Comparison of ENCODE assay signal across 8 cellular contexts in genomic region chr1:43358746-43359693, GRCh38. TPM values are rescaled to one million over a fixed set of nuclear protein-coding genes. Genes with fewer than 3 reads are reported as not detected.
DNase-seq lines count a peak whose midpoint lies in the region; ATAC-seq, FAIRE-seq and TF ChIP-seq lines count a peak whose summit lies in the region.

TSS of gene CDC20 (plus strand) at chr1:43358981. CDS start at chr1:43359216, 235 bp downstream.

- no peak for TF ChIP-seq POLR2A in endothelial cell of umbilical vein (IDR thresholded peaks at IDR 0.05; ENCODE audit: low read depth, low read length)

- H3K4me3 ChIP-seq in OCI-LY7 (ENCODE audit: low read depth, low read length, poor library complexity, severe bottlenecking): peak within 1 kb of the TSS; percentile 99
- peak within 1 kb of the TSS; percentile 57 to 84 (median 80) for H3K4me3 ChIP-seq in endothelial cell of umbilical vein (replicated peaks in 1 of 3; ENCODE audit: insufficient read depth in 1 of 3, low read depth in 1 of 3, low read length in 3 of 3)

- H3K4me1 ChIP-seq in OCI-LY7 (ENCODE audit: insufficient read depth, low read length, poor library complexity, severe bottlenecking) (peaks cover 32% of the 10 kb centered on the region), endothelial cell of umbilical vein (ENCODE audit: control insufficient read depth, extremely low read depth, insufficient read depth, low read length) (peaks cover 38% of the 10 kb centered on the region)

- DNase-seq in D721Med (ENCODE audit: insufficient read length, low spot score) (peak; percentile 91), HuH-7.5 (ENCODE audit: low spot score) (peak; percentile 81), OCI-LY7 (ENCODE audit: low spot score) (peak; percentile 98), activated T-cell treated with anti-CD3 and anti-CD28 coated beads for 1 hour (ENCODE audit: low read depth) (peak; percentile 96), endothelial cell of umbilical vein (ENCODE audit: low read depth, low spot score) (peak; percentile 98), middle frontal gyrus (ENCODE audit: extremely low spot score, low spot score) (peak; percentile 96)
- DNase-seq in stimulated activated CD8-positive, alpha-beta memory T cell treated with anti-CD3 and anti-CD28 coated beads, Interleukin-2, amount 100 ng/mL, for 48 hours (ENCODE audit: low read depth in 2 of 2): peak; percentile 99

- FAIRE-seq in D721Med (lab: Jason Lieb, UNC) (no peak), endothelial cell of umbilical vein (lab: Jason Lieb, UNC) (peak; percentile 97)

- H3K9me3 ChIP-seq in OCI-LY7 (ENCODE audit: low read length) (no peaks in the 10 kb centered on the region), endothelial cell of umbilical vein (replicated peaks; ENCODE audit: control insufficient read depth, insufficient read depth, low read length) (no peaks in the 10 kb centered on the region)

- H3K79me2 ChIP-seq in OCI-LY7 (ENCODE audit: insufficient read depth, low read depth, low read length): peaks cover 28% of the 10 kb centered on the region
- H3K79me2 ChIP-seq in endothelial cell of umbilical vein (ENCODE audit: control insufficient read depth, insufficient read depth, low read length): peaks cover 36% of the 10 kb centered on the region

- CTCF ChIA-PET in OCI-LY7 (lab: Charles Lee; ENCODE audit: unreplicated experiment): interaction anchor here (0.7 kb wide), 1 partner anchor 132 kb away, joined by 3 read pairs; no protein-coding TSS in a partner anchor
- CTCF ChIA-PET in endothelial cell of umbilical vein (lab: Charles Lee): interaction anchor here (0.8 to 2.8 kb wide), 20 partner anchors 10 to 151 kb away, joined by 3 to 19 read pairs (median 4); partner anchors contain the start of genes MED8 and SZT2

- H3K9me2 ChIP-seq in OCI-LY7 (ENCODE audit: insufficient read depth, low read length): no peaks in the 10 kb centered on the region

- POLR2A ChIA-PET in OCI-LY7 (lab: Charles Lee) (interaction anchor here (0.6 to 2.2 kb wide), 5 partner anchors 9 to 154 kb away, joined by 3 to 11 read pairs (median 4); partner anchors contain the start of gene ELOVL1), endothelial cell of umbilical vein (lab: Charles Lee) (interaction anchor here (0.6 to 1.6 kb wide), 5 partner anchors 9 to 182 kb away, joined by 3 to 6 read pairs (median 4); partner anchors contain the start of genes ELOVL1 and HYI)

- peak; percentile 91 for ATAC-seq in GM21526 (IDR thresholded peaks at IDR 0.05; ENCODE audit: low FRiP score, unreplicated experiment)

- TF ChIP-seq CTCF in D721Med (IDR thresholded peaks at IDR 0.05; ENCODE audit: insufficient read depth, missing control alignments) (no peak), OCI-LY7 (conservative IDR thresholded peaks at IDR 0.05; ENCODE audit: low read length) (no peak), endothelial cell of umbilical vein (IDR thresholded peaks at IDR 0.05; ENCODE audit: extremely low read depth in 1 of 2, insufficient read depth in 1 of 2, low read depth in 1 of 2, low read length in 2 of 2) (no peak)

- H3K27ac ChIP-seq in OCI-LY7 (ENCODE audit: low read depth, low read length, poor library complexity, severe bottlenecking) (peak within 1 kb of the TSS; percentile 76), endothelial cell of umbilical vein (ENCODE audit: insufficient read depth, low read depth, low read length) (peak within 1 kb of the TSS; percentile 80)

- H3K4me2 ChIP-seq in OCI-LY7 (ENCODE audit: low read length) (peak within 1 kb of the TSS; percentile 96), endothelial cell of umbilical vein (ENCODE audit: insufficient read depth, low read length) (peak within 1 kb of the TSS; percentile 92)

- intact Hi-C loops in OCI-LY7 (cut with micrococcal nuclease; ENCODE audit: unreplicated experiment): loop anchor here (1.0 kb wide), 2 partner anchors 9 to 121 kb away; partner anchors contain the start of gene ELOVL1
- intact Hi-C loops in endothelial cell of umbilical vein (cut with micrococcal nuclease): loop anchor here (1.0 to 2.0 kb wide), 4 partner anchors 8 to 120 kb away; partner anchors contain the start of gene TIE1

- H4K20me1 ChIP-seq in OCI-LY7 (ENCODE audit: insufficient read depth, low read length) (peaks cover 4% of the 10 kb centered on the region; the same call in 1 of the 2 replicates), endothelial cell of umbilical vein (replicated peaks; ENCODE audit: control insufficient read depth, extremely low read depth, insufficient read depth, low read length) (no peaks in the 10 kb centered on the region)

- no peaks in the 10 kb centered on the region for H3K9me1 ChIP-seq in endothelial cell of umbilical vein (replicated peaks; ENCODE audit: control insufficient read depth, extremely low read depth, insufficient read depth, low read length)

- peak within 1 kb of the TSS; percentile 87 for H3K9ac ChIP-seq in endothelial cell of umbilical vein (replicated peaks; ENCODE audit: extremely low read depth, insufficient read depth, low read length)

- H3K36me3 ChIP-seq in OCI-LY7 (ENCODE audit: insufficient read depth, low read length): peaks cover 51% of the 10 kb centered on the region
- H3K36me3 ChIP-seq in endothelial cell of umbilical vein (ENCODE audit: control insufficient read depth in 2 of 2, extremely low read depth in 1 of 2, insufficient read depth in 2 of 2, low read length in 2 of 2): peaks cover 5 to 12% of the 10 kb centered on the region in 2 experiments

- no TSS peak for BruUV-seq in OCI-LY7 (replicated peaks; lab: Mats Ljungman, UMichigan)
- BruUV-seq in endothelial cell of umbilical vein (replicated peaks; lab: Mats Ljungman, UMichigan): TSS peak; percentile 63

- H2AFZ ChIP-seq in OCI-LY7 (ENCODE audit: low read length) (peak within 1 kb of the TSS; percentile 82), endothelial cell of umbilical vein (ENCODE audit: low read depth, low read length) (peak within 1 kb of the TSS; percentile 88)

- H3K27me3 ChIP-seq in endothelial cell of umbilical vein (ENCODE audit: control insufficient read depth in 2 of 2, insufficient read depth in 2 of 2, low read length in 2 of 2): no peaks in the 10 kb centered on the region

- dilution Hi-C loops in endothelial cell of umbilical vein (cut with MboI; ENCODE audit: extremely low pct_ligation_motif_present, low sequenced_read_pairs): no loop called here

TF ChIP-seq in endothelial cell of umbilical vein, 7 proteins besides CTCF, POLR2A, EP300 and RAD21:
- TF ChIP-seq MYC (IDR thresholded peaks at IDR 0.05; ENCODE audit: low read depth, low read length) (no peak), POLR2AphosphoS5 (IDR thresholded peaks at IDR 0.05; ENCODE audit: insufficient read depth, low read depth, low read length) (peak; percentile 44), GATA2 (IDR thresholded peaks at IDR 0.05; ENCODE audit: insufficient read depth, insufficient read length, low read depth, low read length) (no peak), MAX (IDR thresholded peaks at IDR 0.05; ENCODE audit: insufficient read depth, insufficient read length) (peak; percentile 81), EZH2 (IDR thresholded peaks at IDR 0.05; ENCODE audit: borderline replicate concordance, low read depth, low read length, severe bottlenecking) (no peak)

RNA-seq across cellular contexts. Expression of gene CDC20, which starts in this region (rescaled TPM):
- total RNA-seq in OCI-LY7 (2014; rRNA removed; shearing (Covaris generic)): 153 and 174 TPM in 2 replicates
- 209 and 223 TPM in 2 replicates for total RNA-seq in OCI-LY7 (2022)
- total RNA-seq in endothelial cell of umbilical vein: 156 and 170 TPM in 2 replicates
- 129 and 130 TPM in 2 replicates for polyA plus RNA-seq in endothelial cell of umbilical vein
- 135 and 152 TPM in 2 replicates for polyA plus RNA-seq in endothelial cell of umbilical vein (2011; cell fraction: cytosol; rRNA removed)
- polyA plus RNA-seq in endothelial cell of umbilical vein (2011; cell fraction: nucleus; rRNA removed): 95.9 and 101 TPM in 2 replicates
- 49.0 and 129 TPM in 2 replicates for polyA plus RNA-seq in endothelial cell of umbilical vein (2012)
- polyA minus RNA-seq in endothelial cell of umbilical vein: 94.7 and 131 TPM in 2 replicates
- polyA minus RNA-seq in endothelial cell of umbilical vein (2011; cell fraction: cytosol; rRNA and poly(A)+ RNA removed): 122 TPM
- 22.4 and 25.7 TPM in 2 replicates for polyA minus RNA-seq in endothelial cell of umbilical vein (2011; cell fraction: nucleus; rRNA and poly(A)+ RNA removed)

Comparison
In these comparisons a context has a peak if more than half of its experiments do, and no peak if none do; other contexts are left out.
1. Peak in every context shown above with its lines: DNase-seq, ATAC-seq, H3K4me3 ChIP-seq and H3K27ac ChIP-seq.